In genomic region chr12:90102957-90103652, GRCh38 we compare ENCODE assay signal across 8 cellular contexts.
DNase-seq lines count a peak whose midpoint lies in the region; ATAC-seq and TF ChIP-seq lines count a peak whose summit lies in the region.

No MANE protein-coding gene starts in this region.

- no peak for ATAC-seq in Right ventricle myocardium superior (ENCODE audit: poor library complexity)
- peak; percentile 82 for ATAC-seq in GM21717 (IDR thresholded peaks at IDR 0.05; ENCODE audit: unreplicated experiment)
- peak; percentile 76 for ATAC-seq in stimulated activated naive CD8-positive, alpha-beta T cell treated with anti-CD3 and anti-CD28 coated beads, Interleukin-15, Interleukin-2, amounts not matched to agents 100 U/mL and 50 U/mL, for 24 hours

- H3K36me3 ChIP-seq in cardiac muscle cell, result no peaks in the 10 kb centered on the region
- H3K36me3 ChIP-seq in KMS-11 (ENCODE audit: insufficient read depth), result no peaks in the 10 kb centered on the region

- H3K4me3 ChIP-seq in cardiac muscle cell, result no peak overlapping the region
- no peak overlapping the region for H3K4me3 ChIP-seq in KMS-11 (IDR thresholded peaks at IDR 0.05; ENCODE audit: insufficient read depth, low read depth, low read length)
- no peak overlapping the region for H3K4me3 ChIP-seq in foreskin fibroblast (ENCODE audit: low read depth in 1 of 2, low read length in 2 of 2)

- peak; percentile 66 for TF ChIP-seq CTCF in cardiac muscle cell (IDR thresholded peaks at IDR 0.05; ENCODE audit: low read depth, low read length)
- TF ChIP-seq CTCF in KMS-11 (conservative IDR thresholded peaks at IDR 0.05; ENCODE audit: low read depth, low read length), result peak; percentile 53
- peak; percentile 77 for TF ChIP-seq CTCF in VCaP (conservative IDR thresholded peaks at IDR 0.05)
- peak; percentile 62 for TF ChIP-seq CTCF in foreskin fibroblast (IDR thresholded peaks at IDR 0.05; ENCODE audit: low read depth, low read length)

- peak; percentile 50 to 62 for DNase-seq in cardiac muscle cell (ENCODE audit: low read depth in 1 of 2, low spot score in 1 of 2)
- DNase-seq in Right ventricle myocardium superior, result no peak
- DNase-seq in foreskin fibroblast, result peak in 1 of 2 donors; percentile 72
- no peak for DNase-seq in stimulated activated naive CD8-positive, alpha-beta T cell treated with anti-CD3 and anti-CD28 coated beads, Interleukin-15, Interleukin-2, amounts not matched to agents 100 U/mL and 50 U/mL, for 24 hours
- no peak for DNase-seq in ecto neural progenitor cell (ENCODE audit: low spot score)

- H3K79me2 ChIP-seq in KMS-11 (ENCODE audit: insufficient read depth, low read depth), result no peaks in the 10 kb centered on the region

- H3K27me3 ChIP-seq in cardiac muscle cell, result peaks cover 72% of the 10 kb centered on the region
- H3K27me3 ChIP-seq in KMS-11 (ENCODE audit: insufficient read depth, low read depth), result no peaks in the 10 kb centered on the region

- no peak overlapping the region for H3K4me2 ChIP-seq in KMS-11

- H4K20me1 ChIP-seq in KMS-11 (ENCODE audit: insufficient read depth), result no peaks in the 10 kb centered on the region

- H2AFZ ChIP-seq in KMS-11 (ENCODE audit: low read depth), result no peak overlapping the region

- no peak overlapping the region for H3K27ac ChIP-seq in cardiac muscle cell
- no peak overlapping the region for H3K27ac ChIP-seq in KMS-11
- H3K27ac ChIP-seq in VCaP, result no peak overlapping the region

- H3K4me1 ChIP-seq in cardiac muscle cell (ENCODE audit: low read depth) (no peaks in the 10 kb centered on the region), KMS-11 (ENCODE audit: low read depth, poor library complexity, severe bottlenecking) (no peaks in the 10 kb centered on the region)

- H3K9ac ChIP-seq in KMS-11, result no peak overlapping the region

- intact Hi-C loops in Right ventricle myocardium superior (cut with DNase I), result loop anchor here (5.0 kb wide), 1 partner anchor 561 kb away; no protein-coding TSS in a partner anchor

- no peaks in the 10 kb centered on the region for H3K9me3 ChIP-seq in cardiac muscle cell (ENCODE audit: low read depth)

Comparison
In these comparisons a context has a peak if more than half of its experiments do, and no peak if none do; other contexts are left out.
1. DNase-seq: peak in cardiac muscle cell (2 of 2); none in Right ventricle myocardium superior (single experiment), stimulated activated naive CD8-positive, alpha-beta T cell treated with anti-CD3 and anti-CD28 coated beads, Interleukin-15, Interleukin-2, amounts not matched to agents 100 U/mL and 50 U/mL, for 24 hours (single experiment) and ecto neural progenitor cell (single experiment).
2. Peak in every context shown above with its lines, with median percentiles within 50 percentile points of each other: CTCF ChIP-seq.